Comparison of ENCODE assay signal across 1 cellular context in the genomic region with DNA sequence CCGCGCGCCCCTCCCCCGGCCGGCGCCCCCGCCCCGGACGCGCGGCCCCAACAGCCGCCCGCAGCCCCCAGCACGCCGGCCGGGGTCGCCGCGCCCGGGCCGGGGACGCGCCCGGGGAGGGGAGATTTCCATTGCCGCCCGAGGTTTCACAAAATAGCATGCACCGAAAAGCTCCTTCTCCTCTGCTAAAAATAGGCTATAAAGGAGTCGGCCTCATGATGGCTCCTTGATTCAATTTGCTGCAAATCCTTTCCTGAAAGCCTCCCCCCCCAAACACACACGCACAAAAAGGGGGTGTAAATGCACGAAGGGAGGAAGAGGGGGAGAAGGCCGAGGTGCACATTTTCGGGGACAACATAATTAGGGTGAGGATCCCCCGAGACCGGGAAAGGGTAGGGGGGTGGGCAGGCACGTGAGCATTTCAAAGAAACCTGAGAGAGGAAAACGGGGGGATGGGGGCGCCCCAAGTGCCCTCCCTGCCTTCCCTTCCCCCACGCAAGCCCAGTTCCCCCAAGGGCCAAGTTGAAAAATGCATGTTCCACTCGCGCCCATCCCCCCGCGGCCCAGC.
TF ChIP-seq lines count a peak whose summit lies in the region.

No MANE protein-coding gene starts in this region.

TF ChIP-seq in SK-N-SH, 30 proteins besides CTCF, POLR2A, EP300 and RAD21 (continued from another document):
- TF ChIP-seq NFIC (IDR thresholded peaks at IDR 0.05; ENCODE audit: borderline replicate concordance) (no peak), MEF2A (IDR thresholded peaks at IDR 0.05; ENCODE audit: borderline replicate concordance, low read depth) (no peak)
